ENCODE assay signal across 14 cellular contexts in the genomic region with DNA sequence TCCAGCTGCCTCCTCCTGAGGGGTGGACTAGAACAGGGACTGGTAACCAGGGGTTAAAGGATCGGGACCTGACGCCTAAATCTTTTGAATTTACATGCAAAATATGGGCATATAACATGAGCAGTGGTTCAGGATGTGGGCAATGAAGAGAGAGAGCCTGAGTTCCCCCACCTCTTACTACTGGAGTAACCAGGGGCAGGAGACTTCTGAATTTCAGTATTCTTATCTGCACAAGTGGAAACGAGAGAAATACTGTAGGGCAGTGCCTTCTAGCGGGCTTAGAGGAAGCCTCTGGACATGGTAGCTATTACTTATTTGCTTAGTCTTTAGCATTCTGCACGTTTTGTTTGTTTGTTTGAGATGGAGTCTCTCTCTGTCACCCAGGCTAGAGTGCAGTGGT. TPM values are rescaled to one million over a fixed set of nuclear protein-coding genes. Genes with fewer than 3 reads are reported as not detected.
A peak's percentile ranks its signal among the peaks of the same experiment; 100 is the strongest.
DNase-seq lines count a peak whose midpoint lies in the region; ATAC-seq, FAIRE-seq and TF ChIP-seq lines count a peak whose summit lies in the region.
"Had no signal": no experiment of that assay in that cellular context is flagged by ENCODE, and none has a peak within 500 bp of the region (broad histone marks: within the 10 kb centered on the region; RNA-seq: fewer than 3 reads in every experiment).

No MANE protein-coding gene starts in this region.

- H3K9me3 Mint-ChIP-seq in stimulated activated naive CD8-positive, alpha-beta T cell treated with anti-CD3 and anti-CD28 coated beads, Interleukin-15, amount 100 ng/mL, for 72 hours, result no peaks in the 10 kb centered on the region
- H3K9me3 Mint-ChIP-seq: activated CD4-positive, alpha-beta T cell treated with anti-CD3 and anti-CD28 coated beads, Interleukin-2, amount 10 ng/mL, durations not matched to agents 24 days and 14 days; mesothelial cell of epicardium had no signal

- no peak overlapping the region for H2AK5ac ChIP-seq in IMR-90 (ENCODE audit: low read depth, low read length)

- no peaks in the 10 kb centered on the region for H3K9me1 ChIP-seq in IMR-90 (ENCODE audit: insufficient read depth, low read length)

- H4K8ac ChIP-seq in IMR-90 (ENCODE audit: low read depth in 2 of 2, low read length in 2 of 2), result no peak overlapping the region

- H2BK15ac ChIP-seq in IMR-90 (ENCODE audit: low read depth, low read length), result no peak overlapping the region

- no peak overlapping the region for H2AFZ ChIP-seq in IMR-90 (replicated peaks; ENCODE audit: low read length, poor library complexity)

- peak overlapping the region in 1 of 2 donors; percentile 82 for H3K27ac Mint-ChIP-seq in stimulated activated naive CD8-positive, alpha-beta T cell treated with anti-CD3 and anti-CD28 coated beads, Interleukin-15, amount 100 ng/mL, for 72 hours
- H3K27ac Mint-ChIP-seq: activated CD4-positive, alpha-beta T cell treated with anti-CD3 and anti-CD28 coated beads, Interleukin-2, amount 10 ng/mL, durations not matched to agents 24 days and 14 days; mesothelial cell of epicardium had no signal

- H3K4me1 Mint-ChIP-seq in stimulated activated naive CD8-positive, alpha-beta T cell treated with anti-CD3 and anti-CD28 coated beads, Interleukin-15, amount 100 ng/mL, for 72 hours, result peaks cover 5% of the 10 kb centered on the region

- H3K23ac ChIP-seq in IMR-90 (ENCODE audit: low read depth, low read length), result no peak overlapping the region

- no peak for TF ChIP-seq RAD21 in IMR-90 (IDR thresholded peaks at IDR 0.05; ENCODE audit: low read length)

- peaks cover 5% of the 10 kb centered on the region for H3K4me1 ChIP-seq in IMR-90 (ENCODE audit: control insufficient read depth, insufficient read depth, low read length)
- H3K4me1 ChIP-seq in foreskin keratinocyte, result peaks cover 5% of the 10 kb centered on the region

- DNase-seq in AG09309 (ENCODE audit: low read depth) (no peak), IMR-90 (no peak), RPMI8226 (peak; percentile 26), epithelial cell of proximal tubule (ENCODE audit: low read depth) (no peak), foreskin keratinocyte (no peak), urothelium cell line (ENCODE audit: low spot score) (no peak)
- DNase-seq in stimulated activated naive CD8-positive, alpha-beta T cell treated with anti-CD3 and anti-CD28 coated beads, Interleukin-15, amount 100 ng/mL, for 72 hours, result no peak
- DNase-seq: activated CD4-positive, alpha-beta T cell treated with anti-CD3 and anti-CD28 coated beads, Interleukin-2, amount 10 ng/mL, durations not matched to agents 24 days and 14 days; activated gamma-delta T cell; caudate nucleus; NCI-H2081 treated with DMSO at 0.1 percent for 48 hours had no signal

- peak; percentile 44 for TF ChIP-seq CTCF in AG09309 (IDR thresholded peaks at IDR 0.05; ENCODE audit: control insufficient read depth, insufficient read depth, low read depth, low read length, missing control alignments)
- TF ChIP-seq CTCF in IMR-90 (conservative IDR thresholded peaks at IDR 0.05; ENCODE audit: low read depth, low read length), result 0 out of 2 replicates have a peak, but pooled peaks have one; percentile 14
- peak; percentile 27 for TF ChIP-seq CTCF in epithelial cell of proximal tubule (conservative IDR thresholded peaks at IDR 0.05; ENCODE audit: low read depth, low read length)
- no peak for TF ChIP-seq CTCF in foreskin keratinocyte (conservative IDR thresholded peaks at IDR 0.05)

- H3K27me3 ChIP-seq in IMR-90 (ENCODE audit: control insufficient read depth, insufficient read depth, low read length) (peaks cover 6% of the 10 kb centered on the region), foreskin keratinocyte (no peaks in the 10 kb centered on the region)

- H3K4ac ChIP-seq in IMR-90 (ENCODE audit: low read depth, low read length), result no peak overlapping the region

- H3K36me3 ChIP-seq in IMR-90 (ENCODE audit: control insufficient read depth, insufficient read depth, low read length), result no peaks in the 10 kb centered on the region

- intact Hi-C loops in IMR-90 (cut with micrococcal nuclease), result loop anchor here (2.0 to 10.0 kb wide), 3 partner anchors 107 to 440 kb away; a partner anchor contains a TSS

- H2BK20ac ChIP-seq in IMR-90 (ENCODE audit: low read depth, low read length), result no peak overlapping the region

- H4K5ac ChIP-seq in IMR-90 (ENCODE audit: low read depth, low read length), result no peak overlapping the region

- CTCF ChIA-PET in IMR-90 (lab: Yijun Ruan, JAX), result interaction anchor here (0.6 to 1.1 kb wide), 2 partner anchors 11 to 128 kb away, joined by 3 read pairs; no protein-coding TSS in a partner anchor

- no peak overlapping the region for H3K27ac ChIP-seq in IMR-90 (ENCODE audit: insufficient read depth, low read length)
- no peak overlapping the region for H3K27ac ChIP-seq in foreskin keratinocyte

- peaks cover 11% of the 10 kb centered on the region for H3K27me3 Mint-ChIP-seq in stimulated activated naive CD8-positive, alpha-beta T cell treated with anti-CD3 and anti-CD28 coated beads, Interleukin-15, amount 100 ng/mL, for 72 hours

- H3K4me2 ChIP-seq in IMR-90 (ENCODE audit: low read depth, low read length), result no peak overlapping the region

- H4K20me1 ChIP-seq in IMR-90 (ENCODE audit: insufficient read depth, low read length), result no peaks in the 10 kb centered on the region

- POLR2A ChIA-PET in IMR-90 (lab: Charles Lee; ENCODE audit: unreplicated experiment), result no interaction called here

- H3K56ac ChIP-seq in IMR-90 (ENCODE audit: extremely low read depth, insufficient read depth, low read length), result no peak overlapping the region

- no peak overlapping the region for H3K18ac ChIP-seq in IMR-90 (ENCODE audit: low read depth, low read length)

- H3K9me3 ChIP-seq in IMR-90 (ENCODE audit: control insufficient read depth, insufficient read depth, low read length), result no peaks in the 10 kb centered on the region

- no peak overlapping the region for H2AK9ac ChIP-seq in IMR-90 (replicated peaks; ENCODE audit: low read depth, low read length, poor library complexity)

- dilution Hi-C loops in IMR-90 (cut with HindIII; ENCODE audit: low sequenced_read_pairs, unreplicated experiment), result no loop called here

- no peak for TF ChIP-seq POLR2A in IMR-90 (IDR thresholded peaks at IDR 0.05; ENCODE audit: low read depth, low read length)

- H4K91ac ChIP-seq in IMR-90 (ENCODE audit: insufficient read depth, low read depth, low read length), result no peak overlapping the region

- H2BK120ac ChIP-seq in IMR-90 (ENCODE audit: low read depth, low read length), result no peak overlapping the region

- no peak for FAIRE-seq in urothelium cell line (lab: Jason Lieb, UNC)

- no peak overlapping the region for H3K4me3 Mint-ChIP-seq in stimulated activated naive CD8-positive, alpha-beta T cell treated with anti-CD3 and anti-CD28 coated beads, Interleukin-15, amount 100 ng/mL, for 72 hours
- H3K4me3 Mint-ChIP-seq: activated CD4-positive, alpha-beta T cell treated with anti-CD3 and anti-CD28 coated beads, Interleukin-2, amount 10 ng/mL, durations not matched to agents 24 days and 14 days; mesothelial cell of epicardium had no signal

- no peak overlapping the region for H3K9ac ChIP-seq in IMR-90 (ENCODE audit: low read depth, low read length)

- WGBS in IMR-90 (ENCODE audit: extremely low coverage in 2 of 2, insufficient read length in 1 of 2), 2 experiments, result 0% methylated on average over 1 of the region's 5 CpGs; no CpG with 5 or more reads in 1 of the 2 experiments

- H3K79me1 ChIP-seq in IMR-90 (ENCODE audit: low read depth in 1 of 2, low read length in 2 of 2), result no peaks in the 10 kb centered on the region

- in situ Hi-C loops in IMR-90 (cut with MboI; ENCODE audit: low sequenced_read_pairs), result no loop called here

- H3K14ac ChIP-seq in IMR-90 (replicated peaks; ENCODE audit: low read depth, low read length), result no peak overlapping the region

- H2BK5ac ChIP-seq in IMR-90 (ENCODE audit: low read depth, low read length, poor library complexity, severe bottlenecking), result no peak overlapping the region

- ATAC-seq in IMR-90 (ENCODE audit: low read depth) (no peak), foreskin keratinocyte (no peak), GM21526 (IDR thresholded peaks at IDR 0.05; ENCODE audit: low FRiP score, unreplicated experiment) (no peak)
- ATAC-seq in stimulated activated naive CD8-positive, alpha-beta T cell treated with anti-CD3 and anti-CD28 coated beads, Interleukin-15, amount 100 ng/mL, for 72 hours, result no peak
- ATAC-seq: esophagus mucosa had no signal

- no TSS peak for BruUV-seq in IMR-90 (replicated peaks; lab: Mats Ljungman, UMichigan)

- H3K4me3 ChIP-seq in AG09309 (ENCODE audit: control insufficient read depth, low read depth, low read length), result no peak overlapping the region
- H3K4me3 ChIP-seq in IMR-90 (ENCODE audit: insufficient read depth, low read depth, low read length), result no peak overlapping the region
- no peak overlapping the region for H3K4me3 ChIP-seq in epithelial cell of proximal tubule (ENCODE audit: low read depth, low read length)

RNA-seq across cellular contexts. Expression of a gene that starts 26.3 kb away (rescaled TPM):
- 20.1 and 21.7 TPM in 2 replicates for total RNA-seq in IMR-90 (2012; rRNA removed)
- 42.2 and 45.3 TPM in 2 replicates for polyA plus RNA-seq in IMR-90 (2012; rRNA removed)
- polyA plus RNA-seq in IMR-90 (2012; cell fraction: cytosol; rRNA removed), result 28.9 and 55.2 TPM in 2 replicates
- polyA plus RNA-seq in IMR-90 (2012; cell fraction: nucleus; rRNA removed; ENCODE audit: low replicate concordance), result 35.9 and 75.7 TPM in 2 replicates
- total RNA-seq in epithelial cell of proximal tubule, result 45.5 and 60.7 TPM in 2 replicates
- 40.9 and 42.9 TPM in 2 replicates for total RNA-seq in foreskin keratinocyte
- polyA plus RNA-seq in foreskin keratinocyte, result 52.5 and 56.8 TPM in 2 replicates

RNA-seq across cellular contexts. Expression of a gene that starts 29.2 kb away (rescaled TPM):
- total RNA-seq in IMR-90 (2012; rRNA removed), result not detected in 2 replicates
- polyA plus RNA-seq in IMR-90 (2012; rRNA removed), result not detected in 2 replicates
- polyA plus RNA-seq in IMR-90 (2012; cell fraction: cytosol; rRNA removed), result not detected in 2 replicates
- not detected in 2 replicates for polyA plus RNA-seq in IMR-90 (2012; cell fraction: nucleus; rRNA removed; ENCODE audit: low replicate concordance)
- not detected in 2 replicates for total RNA-seq in epithelial cell of proximal tubule
- not detected in 2 replicates for total RNA-seq in foreskin keratinocyte
- polyA plus RNA-seq in foreskin keratinocyte, result not detected in 2 replicates
- total RNA-seq: activated CD4-positive, alpha-beta T cell treated with anti-CD3 and anti-CD28 coated beads, Interleukin-2, amount 10 ng/mL, durations not matched to agents 24 days and 14 days; esophagus mucosa; mesothelial cell of epicardium had no signal

RNA-seq across cellular contexts. Expression of a gene that starts 32.1 kb away (rescaled TPM):
- total RNA-seq in IMR-90 (2012; rRNA removed) (under 0.01 and 0.18 TPM in 2 replicates), epithelial cell of proximal tubule (2.9 and 3.0 TPM in 2 replicates), foreskin keratinocyte (8.0 and 8.2 TPM in 2 replicates)
- polyA plus RNA-seq in IMR-90 (2012; rRNA removed) (0.03 and 0.09 TPM in 2 replicates), foreskin keratinocyte (3.9 and 4.0 TPM in 2 replicates)
- polyA plus RNA-seq in IMR-90 (2012; cell fraction: cytosol; rRNA removed), result 0.01 and 0.12 TPM in 2 replicates
- 0.02 and 0.04 TPM in 2 replicates for polyA plus RNA-seq in IMR-90 (2012; cell fraction: nucleus; rRNA removed; ENCODE audit: low replicate concordance)

RNA-seq across cellular contexts. Expression of a gene that starts 37.8 kb away (rescaled TPM):
- not detected in 2 replicates for total RNA-seq in IMR-90 (2012; rRNA removed)
- polyA plus RNA-seq in IMR-90 (2012; rRNA removed), result not detected in 2 replicates
- polyA plus RNA-seq in IMR-90 (2012; cell fraction: cytosol; rRNA removed), result not detected in 2 replicates
- 0.05 and 0.07 TPM in 2 replicates for polyA plus RNA-seq in IMR-90 (2012; cell fraction: nucleus; rRNA removed; ENCODE audit: low replicate concordance)
- not detected in 2 replicates for total RNA-seq in epithelial cell of proximal tubule
- total RNA-seq in foreskin keratinocyte, result 0.28 and 0.58 TPM in 2 replicates
- polyA plus RNA-seq in foreskin keratinocyte, result 0.07 and 0.18 TPM in 2 replicates

RNA-seq across cellular contexts. Expression of a gene that starts 44.1 kb away (rescaled TPM):
- total RNA-seq in IMR-90 (2012; rRNA removed), result under 0.01 and 0.18 TPM in 2 replicates
- 0.51 and 0.67 TPM in 2 replicates for polyA plus RNA-seq in IMR-90 (2012; rRNA removed)
- polyA plus RNA-seq in IMR-90 (2012; cell fraction: cytosol; rRNA removed), result 0.63 and 1.0 TPM in 2 replicates
- polyA plus RNA-seq in IMR-90 (2012; cell fraction: nucleus; rRNA removed; ENCODE audit: low replicate concordance), result 0.36 and 0.79 TPM in 2 replicates
- total RNA-seq in epithelial cell of proximal tubule, result 3.5 and 6.9 TPM in 2 replicates
- 11.3 and 12.6 TPM in 2 replicates for total RNA-seq in foreskin keratinocyte
- polyA plus RNA-seq in foreskin keratinocyte, result 16.0 and 18.4 TPM in 2 replicates
